Comparison of ENCODE assay signal across 7 cellular contexts in the genomic region with DNA sequence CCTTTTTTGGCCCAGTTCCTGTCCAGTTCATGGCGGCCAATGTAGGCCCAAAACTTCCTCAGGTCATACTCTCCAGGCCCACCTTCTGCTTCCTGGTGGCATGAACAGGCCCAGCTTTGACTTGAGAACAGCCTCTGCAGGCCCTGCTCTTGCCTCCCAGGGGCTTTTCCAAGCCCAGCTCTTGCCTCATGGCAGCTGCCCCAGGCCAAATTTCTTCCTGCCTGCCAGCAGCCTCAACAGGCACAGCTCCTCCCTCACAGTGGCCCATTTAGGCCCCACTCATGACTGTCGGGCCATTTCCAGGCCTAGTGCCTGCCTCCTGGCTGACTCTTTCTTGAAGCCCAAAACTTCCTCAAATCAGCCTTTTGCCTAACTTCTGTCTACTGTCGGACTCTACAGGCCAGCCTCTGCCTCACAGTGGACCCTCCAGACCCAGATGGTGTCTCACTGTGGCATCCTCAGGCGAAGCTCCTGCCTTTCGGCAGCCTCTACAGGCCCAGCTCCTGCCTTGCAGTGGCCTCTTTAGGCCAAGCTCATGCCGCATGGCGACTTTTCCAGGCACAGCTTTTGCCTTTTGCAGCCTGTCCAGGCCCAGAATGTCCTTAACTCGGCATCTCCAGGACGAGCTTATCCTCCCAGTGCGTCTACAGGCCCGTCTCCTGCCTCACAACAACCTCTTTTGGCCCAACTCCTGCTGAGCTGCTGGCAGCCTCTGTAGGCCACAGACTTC. TPM values are rescaled to one million over a fixed set of nuclear protein-coding genes. Genes with fewer than 3 reads are reported as not detected.
DNase-seq lines count a peak whose midpoint lies in the region; ATAC-seq and TF ChIP-seq lines count a peak whose summit lies in the region.
"Not testable (repeated sequence)": the region's sequence is repeated elsewhere in the genome, so short reads cannot be mapped to it uniquely, and the experiment has no call there.

No MANE protein-coding gene starts in this region.

- peak overlapping the region; percentile 64 for H3K27ac ChIP-seq in right cardiac atrium (ENCODE audit: low read length)

- POLR2A ChIA-PET in activated CD4-positive, alpha-beta memory T cell treated with anti-CD3 and anti-CD28 coated beads, Interleukin-2, amount 10 ng/mL, durations not matched to agents 7 days and 5 days (lab: Charles Lee); MCF 10A (lab: Yijun Ruan, JAX): not testable (repeated sequence)

- intact Hi-C loops in MCF 10A (cut with micrococcal nuclease); right cardiac atrium (cut with DNase I); posterior vena cava (cut with DNase I): not testable (repeated sequence)

- H3K27ac Mint-ChIP-seq in activated CD4-positive, alpha-beta memory T cell treated with anti-CD3 and anti-CD28 coated beads, Interleukin-2, amount 10 ng/mL, durations not matched to agents 7 days and 5 days, result peak overlapping the region; percentile 14
- H3K27ac Mint-ChIP-seq in activated naive CD4-positive, alpha-beta T cell treated with anti-CD3 and anti-CD28 coated beads, Interleukin-2, amount 10 ng/mL, durations not matched to agents 7 days and 5 days, result peak overlapping the region; percentile 37
- peak overlapping the region; percentile 59 for H3K27ac Mint-ChIP-seq in MCF 10A (ENCODE audit: low read depth, unreplicated experiment)
- peak overlapping the region; percentile 55 for H3K27ac Mint-ChIP-seq in stimulated activated naive CD8-positive, alpha-beta T cell treated with anti-CD3 and anti-CD28 coated beads, Interleukin-15, Interleukin-2, amounts not matched to agents 100 ng/mL and 50 ng/mL, for 24 hours

- not testable (repeated sequence) for H3K9me3 Mint-ChIP-seq in activated CD4-positive, alpha-beta memory T cell treated with anti-CD3 and anti-CD28 coated beads, Interleukin-2, amount 10 ng/mL, durations not matched to agents 7 days and 5 days; activated naive CD4-positive, alpha-beta T cell treated with anti-CD3 and anti-CD28 coated beads, Interleukin-2, amount 10 ng/mL, durations not matched to agents 7 days and 5 days; MCF 10A (ENCODE audit: unreplicated experiment); stimulated activated naive CD8-positive, alpha-beta T cell treated with anti-CD3 and anti-CD28 coated beads, Interleukin-15, Interleukin-2, amounts not matched to agents 100 ng/mL and 50 ng/mL, for 24 hours

- TF ChIP-seq CTCF in MCF 10A (IDR thresholded peaks at IDR 0.05; ENCODE audit: unreplicated experiment), result not testable (repeated sequence)

- not testable (repeated sequence) for H3K27me3 Mint-ChIP-seq in activated CD4-positive, alpha-beta memory T cell treated with anti-CD3 and anti-CD28 coated beads, Interleukin-2, amount 10 ng/mL, durations not matched to agents 7 days and 5 days; activated naive CD4-positive, alpha-beta T cell treated with anti-CD3 and anti-CD28 coated beads, Interleukin-2, amount 10 ng/mL, durations not matched to agents 7 days and 5 days; MCF 10A (ENCODE audit: insufficient read depth, unreplicated experiment); stimulated activated naive CD8-positive, alpha-beta T cell treated with anti-CD3 and anti-CD28 coated beads, Interleukin-15, Interleukin-2, amounts not matched to agents 100 ng/mL and 50 ng/mL, for 24 hours

- H3K27me3 ChIP-seq in right cardiac atrium (ENCODE audit: control insufficient read depth, insufficient read depth), result not testable (repeated sequence)

- not testable (repeated sequence) for H3K4me3 ChIP-seq in right cardiac atrium (ENCODE audit: low read length)

- not testable (repeated sequence) for BruUV-seq in MCF 10A (replicated peaks; lab: Mats Ljungman, UMichigan)

- not testable (repeated sequence) for H3K4me1 Mint-ChIP-seq in activated CD4-positive, alpha-beta memory T cell treated with anti-CD3 and anti-CD28 coated beads, Interleukin-2, amount 10 ng/mL, durations not matched to agents 7 days and 5 days; activated naive CD4-positive, alpha-beta T cell treated with anti-CD3 and anti-CD28 coated beads, Interleukin-2, amount 10 ng/mL, durations not matched to agents 7 days and 5 days; MCF 10A (ENCODE audit: insufficient read depth, unreplicated experiment); stimulated activated naive CD8-positive, alpha-beta T cell treated with anti-CD3 and anti-CD28 coated beads, Interleukin-15, Interleukin-2, amounts not matched to agents 100 ng/mL and 50 ng/mL, for 24 hours (ENCODE audit: low read depth)

- H3K9me3 ChIP-seq in right cardiac atrium (ENCODE audit: control insufficient read depth, low read length), result not testable (repeated sequence)

- CTCF ChIA-PET in activated CD4-positive, alpha-beta memory T cell treated with anti-CD3 and anti-CD28 coated beads, Interleukin-2, amount 10 ng/mL, durations not matched to agents 7 days and 5 days (lab: Charles Lee); activated naive CD4-positive, alpha-beta T cell treated with anti-CD3 and anti-CD28 coated beads, Interleukin-2, amount 10 ng/mL, durations not matched to agents 7 days and 5 days (lab: Charles Lee); MCF 10A (lab: Yijun Ruan, JAX): not testable (repeated sequence)

- H3K36me3 Mint-ChIP-seq in activated CD4-positive, alpha-beta memory T cell treated with anti-CD3 and anti-CD28 coated beads, Interleukin-2, amount 10 ng/mL, durations not matched to agents 7 days and 5 days (ENCODE audit: low read depth), result peaks cover 30% of the 10 kb centered on the region
- peaks cover 17% of the 10 kb centered on the region for H3K36me3 Mint-ChIP-seq in activated naive CD4-positive, alpha-beta T cell treated with anti-CD3 and anti-CD28 coated beads, Interleukin-2, amount 10 ng/mL, durations not matched to agents 7 days and 5 days
- H3K36me3 Mint-ChIP-seq in MCF 10A (ENCODE audit: insufficient read depth, unreplicated experiment), result peaks cover 42% of the 10 kb centered on the region
- H3K36me3 Mint-ChIP-seq in stimulated activated naive CD8-positive, alpha-beta T cell treated with anti-CD3 and anti-CD28 coated beads, Interleukin-15, Interleukin-2, amounts not matched to agents 100 ng/mL and 50 ng/mL, for 24 hours (ENCODE audit: low read depth), result peaks cover 19% of the 10 kb centered on the region

- peak; percentile 0 for DNase-seq in D341Med (ENCODE audit: low spot score)
- not testable (repeated sequence) for DNase-seq in activated CD4-positive, alpha-beta memory T cell treated with anti-CD3 and anti-CD28 coated beads, Interleukin-2, amount 10 ng/mL, durations not matched to agents 7 days and 5 days; activated naive CD4-positive, alpha-beta T cell treated with anti-CD3 and anti-CD28 coated beads, Interleukin-2, amount 10 ng/mL, durations not matched to agents 7 days and 5 days; MCF 10A (ENCODE audit: unreplicated experiment)
- DNase-seq in right cardiac atrium, result peak in 1 of 3 donors; percentile 48
- peak; percentile 76 for DNase-seq in posterior vena cava (ENCODE audit: low spot score)

- not testable (repeated sequence) for H3K4me1 ChIP-seq in right cardiac atrium (ENCODE audit: control insufficient read depth, insufficient read depth, low read length)

- H3K4me3 Mint-ChIP-seq in activated CD4-positive, alpha-beta memory T cell treated with anti-CD3 and anti-CD28 coated beads, Interleukin-2, amount 10 ng/mL, durations not matched to agents 7 days and 5 days; activated naive CD4-positive, alpha-beta T cell treated with anti-CD3 and anti-CD28 coated beads, Interleukin-2, amount 10 ng/mL, durations not matched to agents 7 days and 5 days; MCF 10A (ENCODE audit: unreplicated experiment); stimulated activated naive CD8-positive, alpha-beta T cell treated with anti-CD3 and anti-CD28 coated beads, Interleukin-15, Interleukin-2, amounts not matched to agents 100 ng/mL and 50 ng/mL, for 24 hours: not testable (repeated sequence)

- ATAC-seq in right cardiac atrium, result not testable (repeated sequence)

- 86% methylated on average over 11 of the region's 11 CpGs for WGBS in right cardiac atrium

RNA-seq across cellular contexts. Expression of gene METTL14, which starts 53.7 kb away (rescaled TPM):
- 10 to 100 TPM; 44.3 to 46.2 TPM for total RNA-seq in activated CD4-positive, alpha-beta memory T cell treated with anti-CD3 and anti-CD28 coated beads, Interleukin-2, amount 10 ng/mL, durations not matched to agents 7 days and 5 days
- total RNA-seq in MCF 10A (2022) (32.6 and 32.8 TPM in 2 replicates), right cardiac atrium (10 to 100 TPM; 31.7 to 38.9 (median 34.5) TPM), posterior vena cava (10 to 100 TPM; 43.6 to 44.8 TPM)
- polyA plus RNA-seq in right cardiac atrium, result 5.9 TPM
